Comparison of ENCODE assay signal across 9 cellular contexts in genomic region chr5:142713151-142713706, GRCh38. TPM values are rescaled to one million over a fixed set of nuclear protein-coding genes. Genes with fewer than 3 reads are reported as not detected.
DNase-seq lines count a peak whose midpoint lies in the region; ATAC-seq, FAIRE-seq and TF ChIP-seq lines count a peak whose summit lies in the region.
"Had no signal": no experiment of that assay in that cellular context is flagged by ENCODE, and none has a peak within 500 bp of the region (broad histone marks: within the 10 kb centered on the region; RNA-seq: fewer than 3 reads in every experiment).

No MANE protein-coding gene starts in this region.

- 1% methylated on average over 8 of the region's 28 CpGs for WGBS in HepG2 (ENCODE audit: low lambda C conversion rate)

- no peaks in the 10 kb centered on the region for H3K36me3 ChIP-seq in HepG2 (replicated peaks in 1 of 2; ENCODE audit: control insufficient read depth in 1 of 2, insufficient read depth in 2 of 2, low read length in 2 of 2)

- no peak for TF ChIP-seq POLR2A in HepG2 (IDR thresholded peaks at IDR 0.05; ENCODE audit: insufficient read depth in 1 of 2, low read depth in 2 of 2, low read length in 2 of 2)

- H3K4me1 Mint-ChIP-seq in activated CD4-positive, alpha-beta T cell treated with anti-CD3 and anti-CD28 coated beads, Interleukin-2, amount 10 ng/mL, durations not matched to agents 7 days and 5 days: peaks cover 11% of the 10 kb centered on the region
- H3K4me1 Mint-ChIP-seq in dendritic cell treated with granulocyte-macrophage colony-stimulating factor and Interleukin-4, amounts not matched to agents 40 ng/mL and 50 ng/mL, for 4 days (ENCODE audit: low read depth): peaks cover 30% of the 10 kb centered on the region

- CTCF ChIA-PET in activated CD4-positive, alpha-beta T cell treated with anti-CD3 and anti-CD28 coated beads, Interleukin-2, amount 10 ng/mL, durations not matched to agents 7 days and 5 days (lab: Charles Lee): interaction anchor here (0.6 to 2.9 kb wide), 44 partner anchors 9 to 1021 kb away, joined by 3 to 18 read pairs (median 5); no protein-coding TSS in a partner anchor
- CTCF ChIA-PET in HepG2 (lab: Yijun Ruan, JAX; ENCODE audit: low intra/inter-chr PET ratio, low total read pairs): interaction anchor here (0.7 to 2.9 kb wide), 10 partner anchors 27 to 202 kb away, joined by 3 to 74 read pairs (median 4); no protein-coding TSS in a partner anchor

- peak overlapping the region; percentile 68 for H3K4me2 ChIP-seq in HepG2 (ENCODE audit: low read depth, low read length)

- peak; percentile 91 for DNase-seq in Ammon's horn (ENCODE audit: low spot score)
- peak; percentile 40 for DNase-seq in NCI-H510A (lab: John Stamatoyannopoulos, UW)
- peak; percentile 82 for DNase-seq in activated CD4-positive, alpha-beta T cell treated with anti-CD3 and anti-CD28 coated beads, Interleukin-2, amount 10 ng/mL, durations not matched to agents 7 days and 5 days
- peak; percentile 81 for DNase-seq in HepG2 (ENCODE audit: low spot score)
- DNase-seq in stimulated activated CD4-positive, alpha-beta T cell treated with anti-CD3 and anti-CD28 coated beads, Interleukin-2, amount 100 ng/mL, for 48 hours: peak; percentile 87 to 88

- no peaks in the 10 kb centered on the region for H3K36me3 Mint-ChIP-seq in activated CD4-positive, alpha-beta T cell treated with anti-CD3 and anti-CD28 coated beads, Interleukin-2, amount 10 ng/mL, durations not matched to agents 7 days and 5 days (ENCODE audit: low read depth)
- H3K36me3 Mint-ChIP-seq in dendritic cell treated with granulocyte-macrophage colony-stimulating factor and Interleukin-4, amounts not matched to agents 40 ng/mL and 50 ng/mL, for 4 days (ENCODE audit: low read depth): no peaks in the 10 kb centered on the region

- peak; percentile 89 for TF ChIP-seq CTCF in HepG2 (CRISPR knock-in tag; IDR thresholded peaks at IDR 0.05)

- FAIRE-seq in HepG2 (lab: Jason Lieb, UNC): peak; percentile 94
- FAIRE-seq: TTC549 had no signal

- in situ Hi-C loops in HepG2 (cut with HindIII; ENCODE audit: extremely low pct_ligation_motif_present, low pct_unique_long_range_greater_than_20kb): no loop called here

- H2AFZ ChIP-seq in HepG2 (ENCODE audit: low read length): peak overlapping the region; percentile 50

- TF ChIP-seq RAD21 in HepG2 (CRISPR knock-in tag; IDR thresholded peaks at IDR 0.05): peak; percentile 71

- peak overlapping the region; percentile 57 to 77 (median 69); a peak in 5 of 6 replicates for H3K4me3 ChIP-seq in HepG2 (replicated peaks in 1 of 3; ENCODE audit: insufficient read depth in 1 of 3, low read depth in 2 of 3, low read length in 3 of 3)

- H3K9me3 ChIP-seq in HepG2 (ENCODE audit: low read length): no peaks in the 10 kb centered on the region

- peaks cover 18% of the 10 kb centered on the region for H3K4me1 ChIP-seq in HepG2 (ENCODE audit: insufficient read depth, low read length)

- intact Hi-C loops in dendritic cell treated with granulocyte-macrophage colony-stimulating factor and Interleukin-4, amounts not matched to agents 40 ng/mL and 50 ng/mL, for 4 days (cut with micrococcal nuclease): loop anchor here (1.0 kb wide), 1 partner anchor 175 kb away; no protein-coding TSS in a partner anchor
- intact Hi-C loops in HepG2 (cut with micrococcal nuclease; ENCODE audit: unreplicated experiment): loop anchor here (1.0 to 2.0 kb wide), 3 partner anchors 58 to 175 kb away; partner anchors contain the start of gene ARHGAP26

- no peak overlapping the region for H3K27ac Mint-ChIP-seq in activated CD4-positive, alpha-beta T cell treated with anti-CD3 and anti-CD28 coated beads, Interleukin-2, amount 10 ng/mL, durations not matched to agents 7 days and 5 days
- H3K27ac Mint-ChIP-seq in dendritic cell treated with granulocyte-macrophage colony-stimulating factor and Interleukin-4, amounts not matched to agents 40 ng/mL and 50 ng/mL, for 4 days: peak overlapping the region; percentile 81

- peaks cover 12% of the 10 kb centered on the region for H3K27me3 Mint-ChIP-seq in activated CD4-positive, alpha-beta T cell treated with anti-CD3 and anti-CD28 coated beads, Interleukin-2, amount 10 ng/mL, durations not matched to agents 7 days and 5 days
- H3K27me3 Mint-ChIP-seq in dendritic cell treated with granulocyte-macrophage colony-stimulating factor and Interleukin-4, amounts not matched to agents 40 ng/mL and 50 ng/mL, for 4 days: peaks cover 3% of the 10 kb centered on the region

- no peaks in the 10 kb centered on the region for H3K79me2 ChIP-seq in HepG2 (ENCODE audit: insufficient read depth, low read length)

- peaks cover 1 to 14% of the 10 kb centered on the region in 2 experiments; a peak in 4 of 5 replicates for H3K27me3 ChIP-seq in HepG2 (ENCODE audit: control insufficient read depth in 1 of 2, insufficient read depth in 2 of 2, low read length in 2 of 2)

- H3K27ac ChIP-seq in HepG2 (ENCODE audit: extremely low read length, insufficient read depth, low read length): no peak overlapping the region

- H4K20me1 ChIP-seq in HepG2 (ENCODE audit: insufficient read depth, low read length): no peaks in the 10 kb centered on the region

- no TSS peak for BruUV-seq in HepG2 (replicated peaks; lab: Mats Ljungman, UMichigan)

- peak overlapping the region; percentile 64 for H3K4me3 Mint-ChIP-seq in activated CD4-positive, alpha-beta T cell treated with anti-CD3 and anti-CD28 coated beads, Interleukin-2, amount 10 ng/mL, durations not matched to agents 7 days and 5 days
- H3K4me3 Mint-ChIP-seq in dendritic cell treated with granulocyte-macrophage colony-stimulating factor and Interleukin-4, amounts not matched to agents 40 ng/mL and 50 ng/mL, for 4 days: peak overlapping the region; percentile 82

- H3K9me3 Mint-ChIP-seq in activated CD4-positive, alpha-beta T cell treated with anti-CD3 and anti-CD28 coated beads, Interleukin-2, amount 10 ng/mL, durations not matched to agents 7 days and 5 days: peaks cover 2% of the 10 kb centered on the region
- peaks cover 17% of the 10 kb centered on the region for H3K9me3 Mint-ChIP-seq in dendritic cell treated with granulocyte-macrophage colony-stimulating factor and Interleukin-4, amounts not matched to agents 40 ng/mL and 50 ng/mL, for 4 days

- H3K9ac ChIP-seq in HepG2 (ENCODE audit: insufficient read depth, low read depth, low read length): peak overlapping the region; percentile 45

- no peak for TF ChIP-seq EP300 in HepG2 (IDR thresholded peaks at IDR 0.05; ENCODE audit: low read depth in 2 of 2, low read length in 2 of 2)
- no peak for TF ChIP-seq EP300 in HepG2 (CRISPR knock-in tag; IDR thresholded peaks at IDR 0.05; ENCODE audit: borderline replicate concordance)

- ATAC-seq in GM19035 (IDR thresholded peaks at IDR 0.05; ENCODE audit: unreplicated experiment): peak; percentile 99
- ATAC-seq in HG03354 (IDR thresholded peaks at IDR 0.05; ENCODE audit: poor library complexity, severe bottlenecking, unreplicated experiment): peak; percentile 99
- ATAC-seq in HepG2: peak; percentile 94

- POLR2A ChIA-PET in activated CD4-positive, alpha-beta T cell treated with anti-CD3 and anti-CD28 coated beads, Interleukin-2, amount 10 ng/mL, durations not matched to agents 7 days and 5 days (lab: Charles Lee): no interaction called here
- POLR2A ChIA-PET in HepG2 (lab: Yijun Ruan, JAX): interaction anchor here (0.9 kb wide), 1 partner anchor 17 kb away, joined by 3 read pairs; no protein-coding TSS in a partner anchor

RNA-seq across cellular contexts. Expression of gene FGF1, which starts 27.3 kb away (rescaled TPM):
- total RNA-seq in activated CD4-positive, alpha-beta T cell treated with anti-CD3 and anti-CD28 coated beads, Interleukin-2, amount 10 ng/mL, durations not matched to agents 7 days and 5 days: not detected
- not detected in 2 replicates for total RNA-seq in HepG2 (2016; rRNA removed; fragmentation: Illumina TruSeq; extraction: Trizol)
- total RNA-seq in HepG2 (2016; cell fraction: cytosol; rRNA removed; fragmentation: Illumina TruSeq; extraction: Trizol; ENCODE audit: low read depth): 0.18 TPM in 1 of 2 replicates, not detected in the other
- total RNA-seq in HepG2 (2016; cell fraction: insoluble cytoplasmic fraction; rRNA removed; fragmentation: Illumina TruSeq; extraction: Trizol): not detected in 2 replicates
- total RNA-seq in HepG2 (2016; cell fraction: membrane; rRNA removed; fragmentation: Illumina TruSeq; extraction: Trizol): 0.07 and 0.12 TPM in 2 replicates
- not detected in 2 replicates for total RNA-seq in HepG2 (2016; cell fraction: nucleus; rRNA removed; fragmentation: Illumina TruSeq; extraction: Trizol)
- not detected in 2 replicates for polyA plus RNA-seq in HepG2 (2011; rRNA removed)
- polyA plus RNA-seq in HepG2 (2011; cell fraction: cytosol; rRNA removed): not detected in 2 replicates
- not detected in 2 replicates for polyA plus RNA-seq in HepG2 (2011; cell fraction: nucleus; rRNA removed)
- polyA plus RNA-seq in HepG2 (2012): not detected in 2 replicates
- not detected in 2 replicates for polyA plus RNA-seq in HepG2 (2016; cell fraction: cytosol; fragmentation: Illumina TruSeq; extraction: Trizol; ENCODE audit: low read depth)
- not detected in 2 replicates for polyA plus RNA-seq in HepG2 (2016; cell fraction: insoluble cytoplasmic fraction; fragmentation: Illumina TruSeq; extraction: Trizol; ENCODE audit: low read depth)
- not detected in 2 replicates for polyA plus RNA-seq in HepG2 (2016; cell fraction: membrane; fragmentation: Illumina TruSeq; extraction: Trizol; ENCODE audit: low read depth)
- polyA plus RNA-seq in HepG2 (2016; cell fraction: nucleus; fragmentation: Illumina TruSeq; extraction: Trizol; ENCODE audit: insufficient read depth, low read depth): not detected in 2 replicates
- not detected in 2 replicates for polyA minus RNA-seq in HepG2 (2011; rRNA and poly(A)+ RNA removed; ENCODE audit: low replicate concordance)
- polyA minus RNA-seq in HepG2 (2011; cell fraction: cytosol; rRNA and poly(A)+ RNA removed): not detected in 2 replicates
- not detected in 2 replicates for polyA minus RNA-seq in HepG2 (2011; cell fraction: nucleus; rRNA and poly(A)+ RNA removed)

RNA-seq across cellular contexts. Expression of gene ARHGAP26, which starts 56.9 kb away (rescaled TPM):
- 10 to 100 TPM; 21.0 to 21.5 TPM for total RNA-seq in activated CD4-positive, alpha-beta T cell treated with anti-CD3 and anti-CD28 coated beads, Interleukin-2, amount 10 ng/mL, durations not matched to agents 7 days and 5 days
- total RNA-seq in HepG2 (2016; rRNA removed; fragmentation: Illumina TruSeq; extraction: Trizol): 11.9 and 18.2 TPM in 2 replicates
- total RNA-seq in HepG2 (2016; cell fraction: cytosol; rRNA removed; fragmentation: Illumina TruSeq; extraction: Trizol; ENCODE audit: low read depth): 19.7 and 23.1 TPM in 2 replicates
- 13.7 and 16.7 TPM in 2 replicates for total RNA-seq in HepG2 (2016; cell fraction: insoluble cytoplasmic fraction; rRNA removed; fragmentation: Illumina TruSeq; extraction: Trizol)
- 6.8 and 8.5 TPM in 2 replicates for total RNA-seq in HepG2 (2016; cell fraction: membrane; rRNA removed; fragmentation: Illumina TruSeq; extraction: Trizol)
- total RNA-seq in HepG2 (2016; cell fraction: nucleus; rRNA removed; fragmentation: Illumina TruSeq; extraction: Trizol): 81.5 and 87.1 TPM in 2 replicates
- 9.1 and 9.6 TPM in 2 replicates for polyA plus RNA-seq in HepG2 (2011; rRNA removed)
- 2.5 and 2.7 TPM in 2 replicates for polyA plus RNA-seq in HepG2 (2011; cell fraction: cytosol; rRNA removed)
- polyA plus RNA-seq in HepG2 (2011; cell fraction: nucleus; rRNA removed): 27.9 and 47.7 TPM in 2 replicates
- 8.8 and 10.3 TPM in 2 replicates for polyA plus RNA-seq in HepG2 (2012)
- polyA plus RNA-seq in HepG2 (2016; cell fraction: cytosol; fragmentation: Illumina TruSeq; extraction: Trizol; ENCODE audit: low read depth): 0.63 and 0.71 TPM in 2 replicates
- 8.9 and 9.9 TPM in 2 replicates for polyA plus RNA-seq in HepG2 (2016; cell fraction: insoluble cytoplasmic fraction; fragmentation: Illumina TruSeq; extraction: Trizol; ENCODE audit: low read depth)
- 1.4 and 1.7 TPM in 2 replicates for polyA plus RNA-seq in HepG2 (2016; cell fraction: membrane; fragmentation: Illumina TruSeq; extraction: Trizol; ENCODE audit: low read depth)
- 34.1 and 38.4 TPM in 2 replicates for polyA plus RNA-seq in HepG2 (2016; cell fraction: nucleus; fragmentation: Illumina TruSeq; extraction: Trizol; ENCODE audit: insufficient read depth, low read depth)
- 7.2 and 23.4 TPM in 2 replicates for polyA minus RNA-seq in HepG2 (2011; rRNA and poly(A)+ RNA removed; ENCODE audit: low replicate concordance)
- 6.4 TPM in 2 replicates for polyA minus RNA-seq in HepG2 (2011; cell fraction: cytosol; rRNA and poly(A)+ RNA removed)
- 87.8 and 98.5 TPM in 2 replicates for polyA minus RNA-seq in HepG2 (2011; cell fraction: nucleus; rRNA and poly(A)+ RNA removed)

Comparison
In these comparisons a context has a peak if more than half of its experiments do, and no peak if none do; other contexts are left out.
1. DNase-seq: peak in every context shown above with its lines; median percentile 91 in Ammon's horn; 88 in stimulated activated CD4-positive, alpha-beta T cell treated with anti-CD3 and anti-CD28 coated beads, Interleukin-2, amount 100 ng/mL, for 48 hours; 82 in activated CD4-positive, alpha-beta T cell treated with anti-CD3 and anti-CD28 coated beads, Interleukin-2, amount 10 ng/mL, durations not matched to agents 7 days and 5 days; 81 in HepG2; 40 in NCI-H510A.